ENCODE assay signal across 8 cellular contexts in genomic region chr20:39885975-39886649, GRCh38.
DNase-seq lines count a peak whose midpoint lies in the region; ATAC-seq and TF ChIP-seq lines count a peak whose summit lies in the region.

No MANE protein-coding gene starts in this region.

- H3K27ac ChIP-seq in DOHH2 (ENCODE audit: low read depth, low read length), result no peak overlapping the region
- H3K27ac ChIP-seq in HL-60 (replicated peaks), result no peak overlapping the region

- no peaks in the 10 kb centered on the region for H3K79me2 ChIP-seq in DOHH2 (ENCODE audit: control insufficient read depth, low read length)

- H3K4me1 Mint-ChIP-seq in osteocyte (ENCODE audit: unreplicated experiment), result peaks cover 35% of the 10 kb centered on the region

- no peak for ATAC-seq in HG03159 (IDR thresholded peaks at IDR 0.05; ENCODE audit: unreplicated experiment)

- no peak overlapping the region for H3K4me3 Mint-ChIP-seq in osteocyte (ENCODE audit: unreplicated experiment)

- no peaks in the 10 kb centered on the region for H3K9me2 ChIP-seq in DOHH2 (replicated peaks; ENCODE audit: control insufficient read depth, low read length)

- DNase-seq in HL-60 (ENCODE audit: low read depth in 1 of 2, low spot score in 1 of 2) (peak; percentile 6 to 33), SKM-1 treated with dmso at 0.1 percent for 144 hours (lab: John Stamatoyannopoulos, UW; ENCODE audit: unreplicated experiment) (peak; percentile 45), fibroblast of the aortic adventitia (ENCODE audit: low read depth) (peak; percentile 73), osteocyte (ENCODE audit: extremely low spot score, unreplicated experiment) (no peak), HCEC 1CT (no peak), activated T-cell treated with anti-CD3 and anti-CD28 coated beads for 4 hours (no peak)

- H3K4me3 ChIP-seq in DOHH2 (ENCODE audit: low read length), result no peak overlapping the region
- H3K4me3 ChIP-seq in HL-60 (replicated peaks; ENCODE audit: insufficient read depth, low read length), result no peak overlapping the region
- no peak overlapping the region for H3K4me3 ChIP-seq in fibroblast of the aortic adventitia (ENCODE audit: low read depth, low read length)

- H3K4me1 ChIP-seq in DOHH2 (ENCODE audit: control insufficient read depth, low read length), result no peaks in the 10 kb centered on the region

- no peaks in the 10 kb centered on the region for H3K27me3 Mint-ChIP-seq in osteocyte (ENCODE audit: unreplicated experiment)

- no peak overlapping the region for H3K4me2 ChIP-seq in DOHH2 (ENCODE audit: low read length)

- H3K9me3 ChIP-seq in DOHH2 (ENCODE audit: control insufficient read depth, insufficient read depth, low read length), result no peaks in the 10 kb centered on the region

- no peaks in the 10 kb centered on the region for H4K20me1 ChIP-seq in DOHH2 (ENCODE audit: control insufficient read depth, insufficient read depth, low read depth, low read length)

- H3K9me3 Mint-ChIP-seq in osteocyte (ENCODE audit: unreplicated experiment), result no peaks in the 10 kb centered on the region

- H3K36me3 ChIP-seq in DOHH2 (ENCODE audit: control insufficient read depth, low read length), result no peaks in the 10 kb centered on the region

- no peaks in the 10 kb centered on the region for H3K27me3 ChIP-seq in DOHH2 (ENCODE audit: control insufficient read depth, low read length)
- peaks cover 2% of the 10 kb centered on the region for H3K27me3 ChIP-seq in HL-60 (ENCODE audit: insufficient read depth, poor library complexity, severe bottlenecking)

- no peaks in the 10 kb centered on the region for H3K36me3 Mint-ChIP-seq in osteocyte (ENCODE audit: unreplicated experiment)

- no peak overlapping the region for H3K27ac Mint-ChIP-seq in osteocyte (ENCODE audit: unreplicated experiment)

- H3F3A ChIP-seq in DOHH2 (ENCODE audit: control insufficient read depth, insufficient read depth), result no peaks in the 10 kb centered on the region

- TF ChIP-seq CTCF in DOHH2 (IDR thresholded peaks at IDR 0.05; ENCODE audit: low read depth, low read length, poor library complexity, severe bottlenecking) (peak; percentile 67), HL-60 (IDR thresholded peaks at IDR 0.05; ENCODE audit: insufficient read depth, low read length) (peak; percentile 56), fibroblast of the aortic adventitia (IDR thresholded peaks at IDR 0.05; ENCODE audit: insufficient read depth, low read length) (peak; percentile 48), osteocyte (IDR thresholded peaks at IDR 0.05) (peak; percentile 61)

Comparison
In these comparisons a context has a peak if more than half of its experiments do, and no peak if none do; other contexts are left out.
1. DNase-seq: peak in HL-60 (2 of 2), SKM-1 treated with dmso at 0.1 percent for 144 hours (single experiment) and fibroblast of the aortic adventitia (single experiment); none in osteocyte (single experiment), HCEC 1CT (single experiment) and activated T-cell treated with anti-CD3 and anti-CD28 coated beads for 4 hours (single experiment).
2. Peak in every context shown above with its lines, with median percentiles within 50 percentile points of each other: CTCF ChIP-seq.